Comparison of ENCODE assay signal across 8 cellular contexts in the genomic region with DNA sequence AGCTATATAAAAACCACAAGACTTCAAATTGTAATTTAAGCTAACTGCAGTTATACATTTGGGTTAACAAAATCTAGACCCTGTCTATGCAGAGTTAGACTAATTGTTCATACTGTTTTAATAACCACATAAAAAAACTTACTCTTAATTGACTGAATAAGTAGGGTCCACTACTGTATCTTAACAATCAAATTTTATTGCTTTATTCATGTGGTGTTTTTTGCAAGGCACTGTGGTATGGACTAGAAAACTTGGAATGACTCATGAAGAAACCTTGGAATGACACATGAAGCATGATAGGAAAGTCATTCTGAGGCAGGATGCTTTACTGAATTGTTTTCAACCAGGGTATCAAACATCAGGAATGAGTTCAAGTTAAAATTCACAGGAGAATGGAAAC. TPM values are rescaled to one million over a fixed set of nuclear protein-coding genes. Genes with fewer than 3 reads are reported as not detected.
DNase-seq lines count a peak whose midpoint lies in the region; ATAC-seq and TF ChIP-seq lines count a peak whose summit lies in the region.

No MANE protein-coding gene starts in this region.

- H3K4me3 ChIP-seq in BJ (ENCODE audit: low read depth, low read length) (peak overlapping the region; percentile 86; the same call in 1 of the 2 replicates), HUES64 (ENCODE audit: low read length) (peak overlapping the region; percentile 79; the same call in 1 of the 2 replicates), astrocyte of the spinal cord (ENCODE audit: low read depth, low read length) (peak overlapping the region; percentile 69)

- in situ Hi-C loops in astrocyte of the spinal cord (cut with HindIII; ENCODE audit: low sequenced_read_pairs) = no loop called here

- peaks cover 22% of the 10 kb centered on the region for H3K4me1 Mint-ChIP-seq in mesothelial cell of epicardium

- DNase-seq in BJ (ENCODE audit: low read depth) (peak; percentile 49), astrocyte of the spinal cord (ENCODE audit: low read depth, low spot score) (peak; percentile 55), mesothelial cell of epicardium (ENCODE audit: low spot score in 2 of 2, unreplicated experiment in 2 of 2) (no peak), hypothalamus (lab: John Stamatoyannopoulos, UW) (no peak), RPMI8226 (no peak), putamen (ENCODE audit: low spot score) (no peak)

- no peak for ATAC-seq in HG03342 (IDR thresholded peaks at IDR 0.05; ENCODE audit: unreplicated experiment)

- no peaks in the 10 kb centered on the region for H3K27me3 ChIP-seq in BJ (ENCODE audit: control insufficient read depth, insufficient read depth, low read length)
- no peaks in the 10 kb centered on the region for H3K27me3 ChIP-seq in HUES64 (ENCODE audit: insufficient read depth, low read length)

- H3K27ac ChIP-seq in HUES64 (ENCODE audit: low read depth, low read length) = no peak overlapping the region

- CTCF ChIA-PET in BJ (lab: Yijun Ruan, JAX) = interaction anchor here (1.0 kb wide), 1 partner anchor 47 kb away, joined by 4 read pairs; no protein-coding TSS in a partner anchor

- H3K9me3 ChIP-seq in HUES64 (ENCODE audit: insufficient read depth, low read depth, low read length) = no peaks in the 10 kb centered on the region

- H3K27ac Mint-ChIP-seq in mesothelial cell of epicardium = peak overlapping the region; percentile 69

- peak overlapping the region; percentile 98 for H3K4me3 Mint-ChIP-seq in mesothelial cell of epicardium

- no peaks in the 10 kb centered on the region for H3K9me3 Mint-ChIP-seq in mesothelial cell of epicardium

- no peak for TF ChIP-seq CTCF in BJ (IDR thresholded peaks at IDR 0.05; ENCODE audit: insufficient read depth, low read depth, low read length)
- no peak for TF ChIP-seq CTCF in astrocyte of the spinal cord (IDR thresholded peaks at IDR 0.05; ENCODE audit: low read depth, low read length)
- TF ChIP-seq CTCF in mesothelial cell of epicardium (IDR thresholded peaks at IDR 0.05; ENCODE audit: unreplicated experiment) = no peak

- peaks cover 11% of the 10 kb centered on the region; the same call in 1 of the 2 replicates for H3K4me1 ChIP-seq in HUES64 (ENCODE audit: insufficient read depth, low read length)

- POLR2A ChIA-PET in BJ (lab: Charles Lee) = no interaction called here

- H3K36me3 ChIP-seq in BJ (ENCODE audit: control insufficient read depth, insufficient read depth, low read length) = peaks cover 3% of the 10 kb centered on the region
- H3K36me3 ChIP-seq in HUES64 (ENCODE audit: insufficient read depth, low read length) = peaks cover 41% of the 10 kb centered on the region

- H3K9ac ChIP-seq in HUES64 (ENCODE audit: low read depth, low read length) = no peak overlapping the region

- no peaks in the 10 kb centered on the region for H3K27me3 Mint-ChIP-seq in mesothelial cell of epicardium (ENCODE audit: low read depth)

- H3K36me3 Mint-ChIP-seq in mesothelial cell of epicardium = peaks cover 5% of the 10 kb centered on the region

RNA-seq across cellular contexts. Expression of a gene that starts 2.3 kb away (rescaled TPM):
- polyA plus RNA-seq in BJ (2011; rRNA removed) = 86.5 and 96.3 TPM in 2 replicates
- polyA minus RNA-seq in BJ (2011; rRNA and poly(A)+ RNA removed) = 24.0 and 28.4 TPM in 2 replicates
- polyA plus RNA-seq in HUES64 (2013, experiment 1 of 2) = 74.6 TPM
- polyA plus RNA-seq in HUES64 (2013, experiment 2 of 2) = 79.7 TPM
- total RNA-seq in mesothelial cell of epicardium = 84.1 to 86.5 TPM (median 85.8 TPM) in 3 replicates

RNA-seq across cellular contexts. Expression of a gene that starts 2.5 kb away (rescaled TPM):
- 53.1 and 90.6 TPM in 2 replicates for polyA plus RNA-seq in BJ (2011; rRNA removed)
- polyA minus RNA-seq in BJ (2011; rRNA and poly(A)+ RNA removed) = 41.8 and 44.5 TPM in 2 replicates
- polyA plus RNA-seq in HUES64 (2013, experiment 1 of 2) = 73.7 TPM
- polyA plus RNA-seq in HUES64 (2013, experiment 2 of 2) = 85.0 TPM
- 56.8 to 60.7 TPM (median 60.6 TPM) in 3 replicates for total RNA-seq in mesothelial cell of epicardium

RNA-seq across cellular contexts. Expression of a gene that starts 59.1 kb away (rescaled TPM):
- polyA plus RNA-seq in BJ (2011; rRNA removed) = 321 and 541 TPM in 2 replicates
- 97.5 and 160 TPM in 2 replicates for polyA minus RNA-seq in BJ (2011; rRNA and poly(A)+ RNA removed)
- polyA plus RNA-seq in HUES64 (2013, experiment 1 of 2) = 87.0 TPM
- polyA plus RNA-seq in HUES64 (2013, experiment 2 of 2) = 76.6 TPM
- total RNA-seq in mesothelial cell of epicardium = 43.6 to 51.0 TPM (median 49.2 TPM) in 3 replicates

Comparison
In these comparisons a context has a peak if more than half of its experiments do, and no peak if none do; other contexts are left out.
1. DNase-seq: peak in BJ (single experiment) and astrocyte of the spinal cord (single experiment); none in mesothelial cell of epicardium (0 of 2), hypothalamus (0 of 51), RPMI8226 (single experiment) and putamen (single experiment).
2. Peak in every context shown above with its lines, with median percentiles within 50 percentile points of each other: H3K4me3 ChIP-seq.